8 cellular contexts compared by ENCODE assay signal in genomic region chr3:139111392-139112229, GRCh38.
DNase-seq lines count a peak whose midpoint lies in the region; ATAC-seq and TF ChIP-seq lines count a peak whose summit lies in the region.

No MANE protein-coding gene starts in this region.

- DNase-seq in CD14-positive monocyte (ENCODE audit: low spot score) (no peak), NAMALWA (ENCODE audit: low spot score) (peak; percentile 72), T-helper 9 cell (peak; percentile 41), iPS DF 4.7 (ENCODE audit: extremely low read depth, low spot score) (peak; percentile 19)
- DNase-seq in stimulated activated CD4-positive, alpha-beta T cell treated with anti-CD3 and anti-CD28 coated beads, Interleukin-12 subunit alpha, Interleukin-12 subunit beta, amount 100 ng/mL, for 24 hours (ENCODE audit: low read depth in 2 of 2): peak; percentile 12 to 57

- H3K4me1 Mint-ChIP-seq in CD14-positive monocyte (peaks cover 7% of the 10 kb centered on the region), brain (peaks cover 6% of the 10 kb centered on the region)

- H3K36me3 Mint-ChIP-seq in CD14-positive monocyte: no peaks in the 10 kb centered on the region
- H3K36me3 Mint-ChIP-seq in brain: no peaks in the 10 kb centered on the region

- intact Hi-C loops in CD14-positive monocyte (cut with micrococcal nuclease): loop anchor here (5.0 kb wide), 1 partner anchor 216 kb away; no protein-coding TSS in a partner anchor

- H3K4me3 Mint-ChIP-seq in CD14-positive monocyte: no peak overlapping the region
- H3K4me3 Mint-ChIP-seq in brain: peak overlapping the region in 3 of 5 experiments; percentile 8 to 58 (median 26)

- H3K9me3 Mint-ChIP-seq in CD14-positive monocyte (no peaks in the 10 kb centered on the region), brain (no peaks in the 10 kb centered on the region)

- TF ChIP-seq CTCF in CD14-positive monocyte (IDR thresholded peaks at IDR 0.05) (peak; percentile 73), brain (conservative IDR thresholded peaks at IDR 0.05) (peak; percentile 72 to 73)

- H3K27ac Mint-ChIP-seq in CD14-positive monocyte: no peak overlapping the region
- H3K27ac Mint-ChIP-seq in brain: no peak overlapping the region

- ATAC-seq in GM21360 (IDR thresholded peaks at IDR 0.05; ENCODE audit: unreplicated experiment): peak; percentile 53
- ATAC-seq in GM21723 (IDR thresholded peaks at IDR 0.05; ENCODE audit: unreplicated experiment): no peak

- H3K27me3 Mint-ChIP-seq in CD14-positive monocyte (ENCODE audit: low read depth in 3 of 3) (peaks cover 0 to 2% (median 2%) of the 10 kb centered on the region in 3 donors), brain (peaks cover 20% of the 10 kb centered on the region)

Comparison
In these comparisons a context has a peak if more than half of its experiments do, and no peak if none do; other contexts are left out.
1. H3K4me3 Mint-ChIP-seq: peak in brain (3 of 5); none in CD14-positive monocyte (0 of 2).